Comparison of ENCODE assay signal across 8 cellular contexts in genomic region chr19:45469132-45469834, GRCh38. TPM values are rescaled to one million over a fixed set of nuclear protein-coding genes. Genes with fewer than 3 reads are reported as not detected.
DNase-seq lines count a peak whose midpoint lies in the region; ATAC-seq and TF ChIP-seq lines count a peak whose summit lies in the region.

No MANE protein-coding gene starts in this region.

- no peaks in the 10 kb centered on the region for H3K79me2 ChIP-seq in SK-N-SH (ENCODE audit: insufficient read depth)

- H3K9me2 ChIP-seq in SK-N-SH, result no peaks in the 10 kb centered on the region

- H3K4me3 ChIP-seq in SK-N-SH (ENCODE audit: low read depth in 2 of 2, low read length in 1 of 2), result peak overlapping the region; percentile 81 to 84
- H3K4me3 ChIP-seq in thoracic aorta, result peak overlapping the region; percentile 90

- peak overlapping the region; percentile 97 for H3K9ac ChIP-seq in SK-N-SH

- H3K27me3 ChIP-seq in SK-N-SH (ENCODE audit: insufficient read depth) (no peaks in the 10 kb centered on the region), thoracic aorta (replicated peaks; ENCODE audit: insufficient read depth) (no peaks in the 10 kb centered on the region)

- H3K27ac ChIP-seq in SK-N-SH (ENCODE audit: low read depth in 2 of 2, low read length in 1 of 2), result peak overlapping the region; percentile 78 to 95
- peak overlapping the region; percentile 97 for H3K27ac ChIP-seq in thoracic aorta

- H3K4me1 ChIP-seq in SK-N-SH (ENCODE audit: control insufficient read depth in 1 of 2, insufficient read depth in 2 of 2, low read depth in 1 of 2, low read length in 1 of 2) (peaks cover 0 to 19% of the 10 kb centered on the region in 2 experiments; a peak in 1 of 4 replicates), thoracic aorta (ENCODE audit: control insufficient read depth in 1 of 2, low read depth in 2 of 2) (peaks cover 9 to 26% of the 10 kb centered on the region in 2 donors)

- 1% methylated on average over 48 of the region's 60 CpGs for WGBS in SK-N-SH (ENCODE audit: low lambda C conversion rate)

- H3K27ac Mint-ChIP-seq in activated naive CD4-positive, alpha-beta T cell treated with anti-CD3 and anti-CD28 coated beads, Interleukin-2, amount 50 U/mL, for 72 hours, result peak overlapping the region; percentile 96 to 99
- H3K27ac Mint-ChIP-seq in osteocyte (ENCODE audit: unreplicated experiment), result peak overlapping the region; percentile 98

- H4K20me1 ChIP-seq in SK-N-SH (ENCODE audit: insufficient read depth), result peaks cover 40% of the 10 kb centered on the region; the same call in 1 of the 2 replicates

- H3K9me3 Mint-ChIP-seq in activated naive CD4-positive, alpha-beta T cell treated with anti-CD3 and anti-CD28 coated beads, Interleukin-2, amount 50 U/mL, for 72 hours, result no peaks in the 10 kb centered on the region
- H3K9me3 Mint-ChIP-seq in osteocyte (ENCODE audit: unreplicated experiment), result no peaks in the 10 kb centered on the region

- POLR2A ChIA-PET in SK-N-SH (lab: Yijun Ruan, JAX), result interaction anchor here (0.7 to 1.7 kb wide), 3 partner anchors 10 to 65 kb away, joined by 3 to 11 read pairs (median 4); partner anchors contain the start of gene PPP1R13L

- CTCF ChIA-PET in SK-N-SH (lab: Yijun Ruan, JAX), result interaction anchor here (1.1 to 27.6 kb wide), 6 partner anchors 10 to 37 kb away, joined by 3 to 870 read pairs (median 16); no protein-coding TSS in a partner anchor

- no peaks in the 10 kb centered on the region for H3K27me3 Mint-ChIP-seq in osteocyte (ENCODE audit: unreplicated experiment)

- no peaks in the 10 kb centered on the region for H3K9me3 ChIP-seq in SK-N-SH
- no peaks in the 10 kb centered on the region for H3K9me3 ChIP-seq in thoracic aorta

- no peak for TF ChIP-seq EP300 in SK-N-SH (IDR thresholded peaks at IDR 0.05; ENCODE audit: borderline replicate concordance in 1 of 2, low read depth in 1 of 2, low read length in 1 of 2)

- no peaks in the 10 kb centered on the region for H3K36me3 ChIP-seq in SK-N-SH (replicated peaks in 1 of 2; ENCODE audit: control insufficient read depth in 1 of 2, insufficient read depth in 2 of 2, low read length in 1 of 2)
- no peaks in the 10 kb centered on the region for H3K36me3 ChIP-seq in thoracic aorta

- DNase-seq in GM03348 (ENCODE audit: low spot score) (peak; percentile 97), NCI-H1048 (lab: John Stamatoyannopoulos, UW) (peak; percentile 90), SK-N-SH (peak; percentile 92), glomerular visceral epithelial cell (ENCODE audit: extremely low spot score) (peak; percentile 96), osteocyte (ENCODE audit: extremely low spot score, unreplicated experiment) (peak; percentile 97), thoracic aorta (ENCODE audit: low spot score) (no peak)
- DNase-seq in activated naive CD4-positive, alpha-beta T cell treated with anti-CD3 and anti-CD28 coated beads, Interleukin-2, amount 50 U/mL, for 72 hours (ENCODE audit: low spot score in 2 of 2), result peak; percentile 94

- peak overlapping the region; percentile 92 for H3K4me3 Mint-ChIP-seq in osteocyte (ENCODE audit: unreplicated experiment)

- ATAC-seq in HG02571 (IDR thresholded peaks at IDR 0.05; ENCODE audit: unreplicated experiment), result peak; percentile 45
- ATAC-seq in activated naive CD4-positive, alpha-beta T cell treated with anti-CD3 and anti-CD28 coated beads, Interleukin-2, amount 50 U/mL, for 72 hours, result peak; percentile 74
- peak; percentile 59 for ATAC-seq in thoracic aorta (ENCODE audit: insufficient number of reproducible peaks, low FRiP score, low read depth)

- TF ChIP-seq CTCF in SK-N-SH (IDR thresholded peaks at IDR 0.05) (no peak), osteocyte (IDR thresholded peaks at IDR 0.05) (no peak), thoracic aorta (IDR thresholded peaks at IDR 0.05) (no peak)

- H3K4me1 Mint-ChIP-seq in osteocyte (ENCODE audit: unreplicated experiment), result peaks cover 23% of the 10 kb centered on the region

- H3F3A ChIP-seq in SK-N-SH (replicated peaks; ENCODE audit: insufficient read depth), result peaks cover 7% of the 10 kb centered on the region

- no peak for TF ChIP-seq RAD21 in SK-N-SH (IDR thresholded peaks at IDR 0.05; ENCODE audit: low read length)

- H2AFZ ChIP-seq in SK-N-SH (ENCODE audit: low read depth), result peak overlapping the region; percentile 80; the same call in 1 of the 2 replicates

- H3K4me2 ChIP-seq in SK-N-SH, result peak overlapping the region; percentile 99

- peaks cover 0 to 9% of the 10 kb centered on the region in 2 donors for H3K36me3 Mint-ChIP-seq in activated naive CD4-positive, alpha-beta T cell treated with anti-CD3 and anti-CD28 coated beads, Interleukin-2, amount 50 U/mL, for 72 hours
- peaks cover 16% of the 10 kb centered on the region for H3K36me3 Mint-ChIP-seq in osteocyte (ENCODE audit: unreplicated experiment)

TF ChIP-seq in SK-N-SH, 30 proteins besides CTCF, POLR2A, EP300 and RAD21:
- TF ChIP-seq GABPA (IDR thresholded peaks at IDR 0.05; ENCODE audit: low read depth) (peak; percentile 32; the same call in 1 of the 2 replicates), YY1 (IDR thresholded peaks at IDR 0.05; ENCODE audit: low read depth) (no peak), JUND (IDR thresholded peaks at IDR 0.05) (no peak), NRF1 (IDR thresholded peaks at IDR 0.05; ENCODE audit: low read depth, low read length) (peak; percentile 39; the same call in 1 of the 2 replicates), TAF1 (IDR thresholded peaks at IDR 0.05; ENCODE audit: borderline replicate concordance, low read depth, low read length) (0 out of 2 replicates have a peak, but pooled peaks have one; percentile 7), SMC3 (IDR thresholded peaks at IDR 0.05; ENCODE audit: low read depth, low read length) (no peak), RFX5 (IDR thresholded peaks at IDR 0.05; ENCODE audit: low read length) (peak; percentile 89), MXI1 (IDR thresholded peaks at IDR 0.05; ENCODE audit: low read depth, low read length) (0 out of 2 replicates have a peak, but pooled peaks have one; percentile 75), FOSL2 (IDR thresholded peaks at IDR 0.05; ENCODE audit: borderline replicate concordance, low read depth) (no peak), ELF1 (IDR thresholded peaks at IDR 0.05) (peak; percentile 55), TEAD4 (IDR thresholded peaks at IDR 0.05; ENCODE audit: borderline replicate concordance, insufficient read depth) (0 out of 2 replicates have a peak, but pooled peaks have one; percentile 24), NFIC (IDR thresholded peaks at IDR 0.05; ENCODE audit: borderline replicate concordance) (no peak), IRF3 (IDR thresholded peaks at IDR 0.05; ENCODE audit: low read depth, low read length) (peak; percentile 45; the same call in 1 of the 2 replicates), MAX (IDR thresholded peaks at IDR 0.05; ENCODE audit: low read depth) (peak; percentile 83; the same call in 1 of the 2 replicates), MEF2A (IDR thresholded peaks at IDR 0.05; ENCODE audit: borderline replicate concordance, low read depth) (peak; percentile 50; the same call in 1 of the 2 replicates), TCF12 (IDR thresholded peaks at IDR 0.05) (no peak)

RNA-seq across cellular contexts. Expression of gene FOSB, which starts 1.5 kb away (rescaled TPM):
- polyA plus RNA-seq in SK-N-SH (2012; rRNA removed), result 38.4 and 78.2 TPM in 2 replicates
- polyA plus RNA-seq in SK-N-SH (2012; cell fraction: cytosol; rRNA removed), result 19.6 and 23.8 TPM in 2 replicates
- polyA plus RNA-seq in SK-N-SH (2012; cell fraction: nucleus; rRNA removed), result 377 and 391 TPM in 2 replicates
- total RNA-seq in activated naive CD4-positive, alpha-beta T cell treated with anti-CD3 and anti-CD28 coated beads, Interleukin-2, amount 50 U/mL, for 72 hours, result 10 to 100 TPM; 19.9 to 37.6 TPM
- 93.8 and 176 TPM in 2 replicates for total RNA-seq in osteocyte
- total RNA-seq in thoracic aorta, result 100 to 1,000 TPM; 126 to 587 TPM

RNA-seq across cellular contexts. Expression of gene RTN2, which starts 27.6 kb away (rescaled TPM):
- 6.8 and 7.0 TPM in 2 replicates for polyA plus RNA-seq in SK-N-SH (2012; rRNA removed)
- polyA plus RNA-seq in SK-N-SH (2012; cell fraction: cytosol; rRNA removed), result 4.3 and 6.8 TPM in 2 replicates
- polyA plus RNA-seq in SK-N-SH (2012; cell fraction: nucleus; rRNA removed), result 8.6 and 11.9 TPM in 2 replicates
- total RNA-seq in activated naive CD4-positive, alpha-beta T cell treated with anti-CD3 and anti-CD28 coated beads, Interleukin-2, amount 50 U/mL, for 72 hours, result 1 to 10 TPM; 3.2 to 5.1 TPM
- total RNA-seq in osteocyte (15.6 and 15.8 TPM in 2 replicates), thoracic aorta (10 to 100 TPM; 16.0 to 22.6 TPM)

RNA-seq across cellular contexts. Expression of gene PPM1N, which starts 29.0 kb away (rescaled TPM):
- polyA plus RNA-seq in SK-N-SH (2012; rRNA removed), result 10.3 and 10.9 TPM in 2 replicates
- 6.8 and 8.2 TPM in 2 replicates for polyA plus RNA-seq in SK-N-SH (2012; cell fraction: cytosol; rRNA removed)
- polyA plus RNA-seq in SK-N-SH (2012; cell fraction: nucleus; rRNA removed), result 19.9 and 24.3 TPM in 2 replicates
- total RNA-seq in activated naive CD4-positive, alpha-beta T cell treated with anti-CD3 and anti-CD28 coated beads, Interleukin-2, amount 50 U/mL, for 72 hours, result 1 to 10 TPM; 1.5 to 7.4 TPM
- total RNA-seq in osteocyte (0.29 and 0.62 TPM in 2 replicates), thoracic aorta (1 to 10 TPM; 3.5 to 6.6 TPM)

RNA-seq across cellular contexts. Expression of gene VASP, which starts 38.0 kb away (rescaled TPM):
- polyA plus RNA-seq in SK-N-SH (2012; rRNA removed), result 31.6 and 37.8 TPM in 2 replicates
- 26.2 and 30.0 TPM in 2 replicates for polyA plus RNA-seq in SK-N-SH (2012; cell fraction: cytosol; rRNA removed)
- polyA plus RNA-seq in SK-N-SH (2012; cell fraction: nucleus; rRNA removed), result 54.0 and 62.4 TPM in 2 replicates
- total RNA-seq in activated naive CD4-positive, alpha-beta T cell treated with anti-CD3 and anti-CD28 coated beads, Interleukin-2, amount 50 U/mL, for 72 hours, result 100 to 1,000 TPM in 1 of 2 donors, 10 to 100 TPM in 1; 76.8 to 156 TPM
- 61.9 and 68.9 TPM in 2 replicates for total RNA-seq in osteocyte
- 100 to 1,000 TPM; 208 to 287 TPM for total RNA-seq in thoracic aorta

RNA-seq across cellular contexts. Expression of gene ERCC1, which starts 45.6 kb away (rescaled TPM):
- polyA plus RNA-seq in SK-N-SH (2012; rRNA removed), result 93.1 and 95.3 TPM in 2 replicates
- polyA plus RNA-seq in SK-N-SH (2012; cell fraction: cytosol; rRNA removed), result 45.3 and 58.8 TPM in 2 replicates
- polyA plus RNA-seq in SK-N-SH (2012; cell fraction: nucleus; rRNA removed), result 199 and 204 TPM in 2 replicates
- total RNA-seq in activated naive CD4-positive, alpha-beta T cell treated with anti-CD3 and anti-CD28 coated beads, Interleukin-2, amount 50 U/mL, for 72 hours, result 10 to 100 TPM in 1 of 2 donors, 1 to 10 TPM in 1; 9.7 to 60.7 TPM
- total RNA-seq in osteocyte, result 96.7 and 117 TPM in 2 replicates
- 100 to 1,000 TPM in 1 of 2 donors, 10 to 100 TPM in 1; 99.8 to 224 TPM for total RNA-seq in thoracic aorta
